8 cellular contexts compared by ENCODE assay signal in genomic region chr1:169586395-169587255, GRCh38. TPM values are rescaled to one million over a fixed set of nuclear protein-coding genes. Genes with fewer than 3 reads are reported as not detected.
DNase-seq lines count a peak whose midpoint lies in the region; ATAC-seq and TF ChIP-seq lines count a peak whose summit lies in the region.

Gene F5, minus strand, starts transcription at chr1:169586481. Its CDS starts 95 bp downstream, at chr1:169586386.

- peak; percentile 72 for TF ChIP-seq CTCF in choroid plexus epithelial cell (conservative IDR thresholded peaks at IDR 0.05; ENCODE audit: low read depth, low read length)

- DNase-seq in A172 (ENCODE audit: low spot score): peak; percentile 63
- peak; percentile 49 for DNase-seq in NCI-H226
- DNase-seq in activated CD4-positive, alpha-beta T cell treated with anti-CD3 and anti-CD28 coated beads for 48 hours: peak; percentile 88
- DNase-seq in choroid plexus epithelial cell (ENCODE audit: low read depth): peak; percentile 72
- DNase-seq in left lobe of liver (ENCODE audit: low spot score): peak; percentile 92
- peak; percentile 88 for DNase-seq in stimulated activated CD4-positive, alpha-beta T cell treated with anti-CD3 and anti-CD28 coated beads, Interleukin-1b, Interleukin-23, amount 100 ng/mL, for 48 hours

- ATAC-seq in GM18508 (IDR thresholded peaks at IDR 0.05; ENCODE audit: insufficient read depth, unreplicated experiment): peak; percentile 79
- ATAC-seq in HG03039 (IDR thresholded peaks at IDR 0.05; ENCODE audit: unreplicated experiment): peak; percentile 90
- ATAC-seq in left lobe of liver: peak; percentile 85

- H3K4me3 ChIP-seq in choroid plexus epithelial cell (ENCODE audit: low read depth, low read length): no peak within 1 kb of the TSS

RNA-seq across cellular contexts. Expression of gene F5, which starts in this region (rescaled TPM):
- not detected in 2 replicates for total RNA-seq in A172 (2014; rRNA removed; shearing (Covaris generic))
- total RNA-seq in left lobe of liver: 174 TPM

Comparison
In these comparisons a context has a peak if more than half of its experiments do, and no peak if none do; other contexts are left out.
1. RNA of gene F5 (total RNA-seq): 174 TPM in left lobe of liver (single experiment); not detected in A172; every median in the first group is over 100 times any median in the second.
2. Peak in DNase-seq in A172; RNA of the gene not detected or under 1 TPM.
3. Peak in every context shown above with its lines, with median percentiles within 50 percentile points of each other: DNase-seq and ATAC-seq.